16 cellular contexts compared by ENCODE assay signal in the genomic region with DNA sequence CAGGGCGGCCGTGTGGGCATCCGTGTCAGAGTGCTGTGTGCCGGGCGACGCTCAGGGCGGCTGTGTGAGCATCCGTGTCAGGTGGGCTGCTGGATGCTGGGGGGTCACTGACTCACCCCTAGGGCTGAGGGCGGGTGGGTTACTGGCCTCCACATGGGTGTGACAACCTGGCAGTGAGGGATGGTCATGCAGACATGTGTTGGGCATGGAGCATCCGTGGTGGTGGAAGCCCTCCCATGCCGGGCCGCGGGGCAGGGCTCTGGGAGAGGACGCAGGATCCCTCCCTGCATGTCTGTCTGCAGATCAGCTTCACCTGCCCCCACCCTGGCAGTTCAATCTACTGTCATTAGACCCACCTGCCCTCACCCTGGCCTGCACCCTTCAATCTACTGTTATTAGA.
"Had no signal": no experiment of that assay in that cellular context is flagged by ENCODE, and none has a peak within 500 bp of the region (broad histone marks: within the 10 kb centered on the region; RNA-seq: fewer than 3 reads in every experiment).

No MANE protein-coding gene starts in this region.

- H3K4me3 ChIP-seq: mucosa of descending colon, psoas muscle, stomach, tibial artery had no signal

- H3K9me3 ChIP-seq: mucosa of descending colon, psoas muscle, stomach, tibial artery had no signal

- H3K4me1 ChIP-seq: psoas muscle, stomach, tibial artery had no signal

- H3K36me3 ChIP-seq: stomach, tibial artery had no signal

- ATAC-seq: activated CD8-positive, alpha-beta memory T cell treated with anti-CD3 and anti-CD28 coated beads, Interleukin-2, amount 10 ng/mL, durations not matched to agents 7 days and 5 days; mucosa of descending colon; naive thymus-derived CD8-positive, alpha-beta T cell; psoas muscle had no signal

- H3K27ac ChIP-seq: psoas muscle, stomach, tibial artery had no signal

- DNase-seq: activated CD4-positive, alpha-beta T cell treated with anti-CD3 and anti-CD28 coated beads, Interleukin-2, amount 50 U/mL, for 4 hours; activated CD8-positive, alpha-beta memory T cell treated with anti-CD3 and anti-CD28 coated beads, Interleukin-2, amount 10 ng/mL, durations not matched to agents 7 days and 5 days; activated naive CD4-positive, alpha-beta T cell treated with anti-CD3 and anti-CD28 coated beads, Interleukin-2, amount 10 ng/mL, durations not matched to agents 7 days and 5 days; caudate nucleus; dermis blood vessel endothelial cell; hypothalamus; mammary epithelial cell; mucosa of descending colon; occipital lobe; SHP77 treated with DMSO at 0.1 percent for 48 hours; stimulated activated CD4-positive, alpha-beta T cell treated with anti-CD3 and anti-CD28 coated beads, Interleukin-4, amount 100 ng/mL, for 24 hours; stomach; T-helper 2 cell had no signal

- H3K27me3 ChIP-seq: tibial artery had no signal
